9 cellular contexts compared by ENCODE assay signal in the genomic region with DNA sequence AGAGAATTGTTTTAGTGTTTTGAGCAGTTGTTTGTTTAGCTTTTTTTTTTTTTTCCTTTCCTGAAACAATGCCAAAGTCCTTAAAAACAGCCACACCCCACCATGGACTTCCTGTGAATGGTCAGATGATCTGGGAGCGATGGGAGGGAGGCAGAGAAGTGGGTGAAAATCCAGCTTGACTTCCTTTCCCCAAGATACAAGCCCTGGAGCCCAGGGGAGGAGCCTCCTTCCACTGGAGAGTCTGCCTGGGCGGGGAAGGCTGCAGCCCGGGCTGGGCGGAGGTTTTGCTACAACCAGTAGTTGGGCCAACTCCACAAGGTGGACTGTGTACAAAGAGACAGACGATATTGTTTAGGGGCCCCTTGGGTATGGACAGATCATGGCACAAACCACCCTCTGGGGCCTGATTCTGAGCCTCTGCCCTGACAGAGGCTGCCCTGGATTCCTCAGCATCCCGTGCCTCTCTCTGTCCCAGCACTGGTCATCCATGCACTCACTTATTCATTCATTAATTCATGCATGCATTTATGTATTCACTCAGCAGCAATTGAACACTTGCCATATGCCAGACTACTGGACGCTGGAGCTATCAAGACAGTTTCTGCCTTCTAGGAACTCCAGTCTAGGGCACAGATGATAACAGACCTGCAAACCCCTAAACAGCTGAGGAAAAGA. TPM values are rescaled to one million over a fixed set of nuclear protein-coding genes. Genes with fewer than 3 reads are reported as not detected.
DNase-seq lines count a peak whose midpoint lies in the region; ATAC-seq and TF ChIP-seq lines count a peak whose summit lies in the region.
"Had no signal": no experiment of that assay in that cellular context is flagged by ENCODE, and none has a peak within 500 bp of the region (broad histone marks: within the 10 kb centered on the region; RNA-seq: fewer than 3 reads in every experiment).

No MANE protein-coding gene starts in this region.

- H3K27ac Mint-ChIP-seq in brain = peak overlapping the region in 3 of 5 experiments; percentile 15 to 78 (median 65)
- no peak overlapping the region for H3K27ac Mint-ChIP-seq in activated naive CD4-positive, alpha-beta T cell treated with anti-CD3 and anti-CD28 coated beads, Interleukin-2, amount 10 ng/mL, durations not matched to agents 7 days and 5 days

- peaks cover 12% of the 10 kb centered on the region for H3K36me3 Mint-ChIP-seq in brain
- peaks cover 9% of the 10 kb centered on the region for H3K36me3 Mint-ChIP-seq in activated naive CD4-positive, alpha-beta T cell treated with anti-CD3 and anti-CD28 coated beads, Interleukin-2, amount 10 ng/mL, durations not matched to agents 7 days and 5 days

- no peak for TF ChIP-seq CTCF in brain (conservative IDR thresholded peaks at IDR 0.05)
- no peak for TF ChIP-seq CTCF in tibial artery (IDR thresholded peaks at IDR 0.05)

- H3K4me1 Mint-ChIP-seq in brain = peaks cover 55% of the 10 kb centered on the region
- no peaks in the 10 kb centered on the region for H3K4me1 Mint-ChIP-seq in activated naive CD4-positive, alpha-beta T cell treated with anti-CD3 and anti-CD28 coated beads, Interleukin-2, amount 10 ng/mL, durations not matched to agents 7 days and 5 days

- H3K27me3 ChIP-seq in tibial artery = no peaks in the 10 kb centered on the region

- H3K4me1 ChIP-seq in tibial artery = peaks cover 0 to 47% (median 26%) of the 10 kb centered on the region in 4 donors

- H3K4me3 ChIP-seq in tibial artery = no peak overlapping the region

- DNase-seq in DMS79 treated with DMSO at 0.1 percent for 48 hours (lab: John Stamatoyannopoulos, UW) (peak; percentile 2), DMS79 (lab: John Stamatoyannopoulos, UW) (no peak), iPS-NIHi7 (ENCODE audit: extremely low spot score) (peak; percentile 34), tibial artery (peak; percentile 87 to 93), SK-N-DZ (ENCODE audit: low spot score) (no peak)
- DNase-seq in activated naive CD4-positive, alpha-beta T cell treated with anti-CD3 and anti-CD28 coated beads, Interleukin-2, amount 10 ng/mL, durations not matched to agents 7 days and 5 days = no peak
- DNase-seq: stimulated activated CD4-positive, alpha-beta T cell treated with anti-CD3 and anti-CD28 coated beads, Interleukin-4, amount 100 ng/mL, for 4 hours had no signal

- ATAC-seq in GM18517 (IDR thresholded peaks at IDR 0.05; ENCODE audit: unreplicated experiment) = no peak

- CTCF ChIA-PET in activated naive CD4-positive, alpha-beta T cell treated with anti-CD3 and anti-CD28 coated beads, Interleukin-2, amount 10 ng/mL, durations not matched to agents 7 days and 5 days (lab: Charles Lee) = no interaction called here

- no peaks in the 10 kb centered on the region for H3K9me3 ChIP-seq in tibial artery

- intact Hi-C loops in tibial artery (cut with DNase I; ENCODE audit: low total_unique reads) = no loop called here

- H3K27me3 Mint-ChIP-seq in brain = no peaks in the 10 kb centered on the region
- H3K27me3 Mint-ChIP-seq in activated naive CD4-positive, alpha-beta T cell treated with anti-CD3 and anti-CD28 coated beads, Interleukin-2, amount 10 ng/mL, durations not matched to agents 7 days and 5 days = peaks cover 9% of the 10 kb centered on the region

- no peaks in the 10 kb centered on the region for H3K9me3 Mint-ChIP-seq in brain
- no peaks in the 10 kb centered on the region for H3K9me3 Mint-ChIP-seq in activated naive CD4-positive, alpha-beta T cell treated with anti-CD3 and anti-CD28 coated beads, Interleukin-2, amount 10 ng/mL, durations not matched to agents 7 days and 5 days

- H3K4me3 Mint-ChIP-seq in brain = no peak overlapping the region
- H3K4me3 Mint-ChIP-seq in activated naive CD4-positive, alpha-beta T cell treated with anti-CD3 and anti-CD28 coated beads, Interleukin-2, amount 10 ng/mL, durations not matched to agents 7 days and 5 days = no peak overlapping the region

- H3K27ac ChIP-seq in tibial artery = peak overlapping the region; percentile 59 to 67

- peaks cover 2 to 9% (median 7%) of the 10 kb centered on the region in 3 donors for H3K36me3 ChIP-seq in tibial artery

RNA-seq across cellular contexts. Expression of gene WSB1, which starts 29.8 kb away (rescaled TPM):
- 21.7 TPM for polyA plus RNA-seq in brain (ENCODE audit: insufficient read depth, low read depth, low replicate concordance)
- polyA plus RNA-seq in SK-N-DZ (2014; cell fraction: cytosol; rRNA removed) = 144 and 167 TPM in 2 replicates
- 401 and 428 TPM in 2 replicates for polyA plus RNA-seq in SK-N-DZ (2014; cell fraction: nucleus; rRNA removed)

Comparison
In these comparisons a context has a peak if more than half of its experiments do, and no peak if none do; other contexts are left out.
1. DNase-seq: peak in DMS79 treated with DMSO at 0.1 percent for 48 hours (single experiment), iPS-NIHi7 (single experiment) and tibial artery (2 of 2); none in DMS79 (single experiment), activated naive CD4-positive, alpha-beta T cell treated with anti-CD3 and anti-CD28 coated beads, Interleukin-2, amount 10 ng/mL, durations not matched to agents 7 days and 5 days (single experiment) and SK-N-DZ (single experiment).